In genomic region chr12:6465467-6466183, GRCh38 we compare ENCODE assay signal across 8 cellular contexts. TPM values are rescaled to one million over a fixed set of nuclear protein-coding genes. Genes with fewer than 3 reads are reported as not detected.
A peak's percentile ranks its signal among the peaks of the same experiment; 100 is the strongest.
DNase-seq lines count a peak whose midpoint lies in the region; ATAC-seq, FAIRE-seq and TF ChIP-seq lines count a peak whose summit lies in the region.

No MANE protein-coding gene starts in this region.

- H3K27ac ChIP-seq in C4-2B (no peak overlapping the region), ovary (no peak overlapping the region)

- POLR2A ChIA-PET in activated CD8-positive, alpha-beta T cell treated with anti-CD3 and anti-CD28 coated beads, Interleukin-2, amount 10 ng/mL, durations not matched to agents 7 days and 5 days (lab: Charles Lee) = interaction anchor here (0.6 to 2.2 kb wide), 14 partner anchors 9 to 1706 kb away, joined by 3 to 38 read pairs (median 5); partner anchors contain the start of genes CD27, GAPDH, MRPL51 and SPSB2

- H3K9me3 Mint-ChIP-seq in activated CD8-positive, alpha-beta T cell treated with anti-CD3 and anti-CD28 coated beads, Interleukin-2, amount 10 ng/mL, durations not matched to agents 7 days and 5 days (ENCODE audit: insufficient read depth) = no peaks in the 10 kb centered on the region

- TF ChIP-seq POLR2A in GM12892 (IDR thresholded peaks at IDR 0.05; ENCODE audit: low read depth, low read length) (no peak), ovary (IDR thresholded peaks at IDR 0.05) (no peak)

- H3K9me3 ChIP-seq in ovary = no peaks in the 10 kb centered on the region

- no peak for ATAC-seq in activated CD8-positive, alpha-beta T cell treated with anti-CD3 and anti-CD28 coated beads, Interleukin-2, amount 10 ng/mL, durations not matched to agents 7 days and 5 days
- no peak for ATAC-seq in GM18907 (IDR thresholded peaks at IDR 0.05; ENCODE audit: unreplicated experiment)

- no peak overlapping the region for H3K4me3 Mint-ChIP-seq in activated CD8-positive, alpha-beta T cell treated with anti-CD3 and anti-CD28 coated beads, Interleukin-2, amount 10 ng/mL, durations not matched to agents 7 days and 5 days

- H3K27ac Mint-ChIP-seq in activated CD8-positive, alpha-beta T cell treated with anti-CD3 and anti-CD28 coated beads, Interleukin-2, amount 10 ng/mL, durations not matched to agents 7 days and 5 days = peak overlapping the region; percentile 74

- H3K27me3 Mint-ChIP-seq in activated CD8-positive, alpha-beta T cell treated with anti-CD3 and anti-CD28 coated beads, Interleukin-2, amount 10 ng/mL, durations not matched to agents 7 days and 5 days (ENCODE audit: low read depth) = no peaks in the 10 kb centered on the region

- intact Hi-C loops in ovary (cut with DNase I) = loop anchor here in 2 of 4 donors (2.0 to 10.0 kb wide), 3 partner anchors 43 to 141 kb away; no protein-coding TSS in a partner anchor

- no peak overlapping the region for H3K4me3 ChIP-seq in ovary

- peaks cover 88% of the 10 kb centered on the region for H3K4me1 Mint-ChIP-seq in activated CD8-positive, alpha-beta T cell treated with anti-CD3 and anti-CD28 coated beads, Interleukin-2, amount 10 ng/mL, durations not matched to agents 7 days and 5 days (ENCODE audit: low read depth)

- peaks cover 3% of the 10 kb centered on the region for H3K4me1 ChIP-seq in ovary (ENCODE audit: insufficient read depth)

- DNase-seq in GM12892 (ENCODE audit: insufficient read length) = no peak
- peak; percentile 80 for DNase-seq in NCI-H2171 (lab: John Stamatoyannopoulos, UW)
- DNase-seq in activated CD8-positive, alpha-beta T cell treated with anti-CD3 and anti-CD28 coated beads, Interleukin-2, amount 10 ng/mL, durations not matched to agents 7 days and 5 days = peak; percentile 67
- peak; percentile 52 for DNase-seq in foreskin melanocyte
- DNase-seq in ovary = peak in 3 of 5 donors; percentile 31 to 68 (median 47)
- DNase-seq in GM19238 (ENCODE audit: insufficient read length, low spot score) = no peak

- TF ChIP-seq CTCF in C4-2B (conservative IDR thresholded peaks at IDR 0.05) (peak; percentile 86), ovary (IDR thresholded peaks at IDR 0.05) (peak; percentile 69 to 87 (median 84))

- no peaks in the 10 kb centered on the region for H3K36me3 ChIP-seq in ovary

- FAIRE-seq in GM12892 (lab: Jason Lieb, UNC) = peak; percentile 71

- 22 to 34% (median 34%) methylated on average over 6 of the region's 6 CpGs for WGBS in ovary, 3 donors

- no peaks in the 10 kb centered on the region for H3K27me3 ChIP-seq in ovary

- no peak for TF ChIP-seq EP300 in ovary (IDR thresholded peaks at IDR 0.05)

- H3K36me3 Mint-ChIP-seq in activated CD8-positive, alpha-beta T cell treated with anti-CD3 and anti-CD28 coated beads, Interleukin-2, amount 10 ng/mL, durations not matched to agents 7 days and 5 days (ENCODE audit: low read depth) = peaks cover 87% of the 10 kb centered on the region

- CTCF ChIA-PET in activated CD8-positive, alpha-beta T cell treated with anti-CD3 and anti-CD28 coated beads, Interleukin-2, amount 10 ng/mL, durations not matched to agents 7 days and 5 days (lab: Charles Lee) = interaction anchor here (0.7 to 10.9 kb wide), 33 partner anchors 9 to 158 kb away, joined by 3 to 288 read pairs (median 6); partner anchors contain the start of genes CD27, MRPL51 and TAPBPL

RNA-seq across cellular contexts. Expression of gene VAMP1, which starts 4.9 kb away (rescaled TPM):
- polyA plus RNA-seq in GM12892 (2012; ENCODE audit: missing spikeins) = 29.2 TPM
- 10 to 100 TPM; 46.6 to 48.9 TPM for total RNA-seq in activated CD8-positive, alpha-beta T cell treated with anti-CD3 and anti-CD28 coated beads, Interleukin-2, amount 10 ng/mL, durations not matched to agents 7 days and 5 days
- 10 to 100 TPM in 1 of 7 donors, 1 to 10 TPM in 6; 2.5 to 10.5 (median 5.8) TPM for total RNA-seq in ovary
- polyA plus RNA-seq in ovary = 10 to 100 TPM in 1 of 2 donors, 1 to 10 TPM in 1; 5.2 to 11.9 TPM

RNA-seq across cellular contexts. Expression of gene TAPBPL, which starts 13.8 kb away (rescaled TPM):
- 32.1 TPM for polyA plus RNA-seq in GM12892 (2012; ENCODE audit: missing spikeins)
- 10 to 100 TPM; 31.2 to 32.5 TPM for total RNA-seq in activated CD8-positive, alpha-beta T cell treated with anti-CD3 and anti-CD28 coated beads, Interleukin-2, amount 10 ng/mL, durations not matched to agents 7 days and 5 days
- total RNA-seq in ovary = 10 to 100 TPM; 10.3 to 23.4 (median 15.3) TPM
- polyA plus RNA-seq in ovary = 10 to 100 TPM; 16.5 to 37.5 TPM

RNA-seq across cellular contexts. Expression of gene CD27, which starts 20.9 kb away (rescaled TPM):
- polyA plus RNA-seq in GM12892 (2012; ENCODE audit: missing spikeins) = 82.1 TPM
- 100 to 1,000 TPM; 112 to 131 TPM for total RNA-seq in activated CD8-positive, alpha-beta T cell treated with anti-CD3 and anti-CD28 coated beads, Interleukin-2, amount 10 ng/mL, durations not matched to agents 7 days and 5 days
- total RNA-seq in ovary = under 1 TPM in 5 of 7 donors, not detected in 2; 0.34 to 0.87 (median 0.55) TPM
- under 1 TPM; 0.38 to 0.63 TPM for polyA plus RNA-seq in ovary

RNA-seq across cellular contexts. Expression of gene MRPL51, which starts 27.4 kb away (rescaled TPM):
- 194 TPM for polyA plus RNA-seq in GM12892 (2012; ENCODE audit: missing spikeins)
- total RNA-seq in activated CD8-positive, alpha-beta T cell treated with anti-CD3 and anti-CD28 coated beads, Interleukin-2, amount 10 ng/mL, durations not matched to agents 7 days and 5 days = 100 to 1,000 TPM; 217 to 228 TPM
- 100 to 1,000 TPM in 4 of 7 donors, 10 to 100 TPM in 3; 27.5 to 119 (median 108) TPM for total RNA-seq in ovary
- 100 to 1,000 TPM in 1 of 2 donors, 10 to 100 TPM in 1; 74.1 to 142 TPM for polyA plus RNA-seq in ovary

RNA-seq across cellular contexts. Expression of gene NCAPD2, which starts 28.3 kb away (rescaled TPM):
- polyA plus RNA-seq in GM12892 (2012; ENCODE audit: missing spikeins) = 46.3 TPM
- 100 to 1,000 TPM; 195 to 201 TPM for total RNA-seq in activated CD8-positive, alpha-beta T cell treated with anti-CD3 and anti-CD28 coated beads, Interleukin-2, amount 10 ng/mL, durations not matched to agents 7 days and 5 days
- 10 to 100 TPM; 11.5 to 19.5 (median 16.4) TPM for total RNA-seq in ovary
- 10 to 100 TPM in 1 of 2 donors, 1 to 10 TPM in 1; 8.8 to 19.4 TPM for polyA plus RNA-seq in ovary

Comparison
In these comparisons a context has a peak if more than half of its experiments do, and no peak if none do; other contexts are left out.
1. DNase-seq: peak in NCI-H2171 (single experiment), activated CD8-positive, alpha-beta T cell treated with anti-CD3 and anti-CD28 coated beads, Interleukin-2, amount 10 ng/mL, durations not matched to agents 7 days and 5 days (single experiment), foreskin melanocyte (single experiment) and ovary (3 of 5); none in GM12892 (single experiment) and GM19238 (single experiment).
2. RNA of gene VAMP1, which starts 4.9 kb away (total RNA-seq): 46.6 to 48.9 TPM in activated CD8-positive, alpha-beta T cell treated with anti-CD3 and anti-CD28 coated beads, Interleukin-2, amount 10 ng/mL, durations not matched to agents 7 days and 5 days; 2.5 to 10.5 TPM in ovary; every median in the first group is over 4 times any median in the second.
3. RNA of gene CD27, which starts 20.9 kb away (total RNA-seq): 112 to 131 TPM in activated CD8-positive, alpha-beta T cell treated with anti-CD3 and anti-CD28 coated beads, Interleukin-2, amount 10 ng/mL, durations not matched to agents 7 days and 5 days; 0.34 to 0.87 TPM in ovary; every median in the first group is over 10 times any median in the second.